ENCODE assay signal across 1 cellular context in genomic region chr19:7391218-7391670, GRCh38.
TF ChIP-seq lines count a peak whose summit lies in the region.

No MANE protein-coding gene starts in this region.

TF ChIP-seq in GM23338, 12 proteins besides CTCF, POLR2A, EP300 and RAD21 (continued from another document):
- TF ChIP-seq ZNF462 (CRISPR knock-in tag; IDR thresholded peaks at IDR 0.05) (no peak), EZH2 (IDR thresholded peaks at IDR 0.05; ENCODE audit: low read depth, unreplicated experiment) (no peak), JUNB (IDR thresholded peaks at IDR 0.05; ENCODE audit: unreplicated experiment) (no peak), ETS1 (IDR thresholded peaks at IDR 0.05) (no peak), NANOG (IDR thresholded peaks at IDR 0.05; ENCODE audit: borderline replicate concordance) (no peak), ZNF331 (CRISPR knock-in tag; IDR thresholded peaks at IDR 0.05; ENCODE audit: low read depth) (no peak), STAT1 (IDR thresholded peaks at IDR 0.05; ENCODE audit: unreplicated experiment) (no peak)
TF ChIP-seq in GM23338: peak in this region for 0.
